12 cellular contexts compared by ENCODE assay signal in the genomic region with DNA sequence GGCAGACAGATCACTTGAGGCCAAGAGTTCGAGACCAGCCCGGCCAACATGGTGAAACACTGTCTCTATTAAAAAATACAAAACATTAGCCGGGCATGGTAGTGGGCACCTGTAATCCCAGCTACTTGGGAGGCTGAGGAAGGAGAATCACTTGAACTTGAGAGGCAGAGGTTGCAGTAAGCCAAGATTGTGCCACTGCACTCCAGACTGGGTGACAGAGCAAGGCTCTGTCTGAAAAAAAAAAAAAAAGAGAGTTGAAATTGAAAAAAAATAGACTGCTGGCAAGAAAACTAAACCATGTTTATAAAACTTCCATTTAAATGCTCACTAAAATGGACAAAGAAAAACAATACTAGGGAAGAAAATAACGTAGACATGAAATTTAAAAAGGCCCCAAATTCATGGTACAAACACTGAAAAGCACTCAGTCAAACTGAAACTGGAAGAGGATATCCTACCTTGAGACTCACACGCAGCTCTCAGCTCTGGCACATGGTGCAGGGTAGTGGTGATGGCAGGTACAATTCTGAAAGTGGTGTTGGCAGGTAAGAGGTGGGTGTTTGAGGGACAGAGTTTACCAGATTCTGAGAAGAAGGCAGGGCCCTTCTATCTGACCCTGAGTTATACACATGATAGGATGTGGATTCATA. TPM values are rescaled to one million over a fixed set of nuclear protein-coding genes. Genes with fewer than 3 reads are reported as not detected.
DNase-seq lines count a peak whose midpoint lies in the region; ATAC-seq lines count a peak whose summit lies in the region.
"Had no signal": no experiment of that assay in that cellular context is flagged by ENCODE, and none has a peak within 500 bp of the region (broad histone marks: within the 10 kb centered on the region; RNA-seq: fewer than 3 reads in every experiment).

No MANE protein-coding gene starts in this region.

- H3K36me3 ChIP-seq in CD8-positive, alpha-beta memory T cell (ENCODE audit: insufficient read depth, low read length), result peaks cover 16% of the 10 kb centered on the region
- H3K36me3 ChIP-seq in muscle layer of colon (ENCODE audit: insufficient read depth, low read length), result peaks cover 32% of the 10 kb centered on the region

- intact Hi-C loops in activated CD4-positive, alpha-beta T cell treated with anti-CD3 and anti-CD28 coated beads, Interleukin-2, amount 10 ng/mL, durations not matched to agents 24 days and 14 days (cut with micrococcal nuclease), result no loop called here
- intact Hi-C loops in left cardiac atrium (cut with DNase I), result no loop called here

- DNase-seq in CD8-positive, alpha-beta memory T cell, result no peak
- DNase-seq in activated CD4-positive, alpha-beta T cell treated with anti-CD3 and anti-CD28 coated beads, Interleukin-2, amount 10 ng/mL, durations not matched to agents 24 days and 14 days, result peak; percentile 86
- DNase-seq in NCI-H2171 (lab: John Stamatoyannopoulos, UW) (no peak), left cardiac atrium (no peak), COLO829 (ENCODE audit: low spot score) (no peak)
- DNase-seq: cortex of kidney had no signal

- H3K4me1 ChIP-seq in CD8-positive, alpha-beta memory T cell (ENCODE audit: insufficient read depth, low read length), result no peaks in the 10 kb centered on the region
- H3K4me1 ChIP-seq in muscle layer of colon (ENCODE audit: insufficient read depth, low read length), result peaks cover 15% of the 10 kb centered on the region

- CTCF ChIA-PET in CD8-positive, alpha-beta memory T cell (lab: Charles Lee), result no interaction called here

- H3K4me3 ChIP-seq in CD8-positive, alpha-beta memory T cell (ENCODE audit: low read length), result no peak overlapping the region
- no peak overlapping the region for H3K4me3 ChIP-seq in muscle layer of colon (ENCODE audit: low read depth in 1 of 2, low read length in 2 of 2)
- H3K4me3 ChIP-seq: BLaER1 treated with 17β-estradiol and CSF1 and Interleukin-3, amounts not matched to agents 10 nM and 100 nM had no signal

- H3K27me3 ChIP-seq in CD8-positive, alpha-beta memory T cell (ENCODE audit: insufficient read depth, low read length, poor library complexity, severe bottlenecking), result no peaks in the 10 kb centered on the region
- no peaks in the 10 kb centered on the region for H3K27me3 ChIP-seq in muscle layer of colon (ENCODE audit: control insufficient read depth in 1 of 2, insufficient read depth in 2 of 2, low read length in 2 of 2)
- H3K27me3 ChIP-seq: BLaER1 treated with 17β-estradiol and CSF1 and Interleukin-3, amounts not matched to agents 10 nM and 100 nM had no signal

- H3K9ac ChIP-seq in muscle layer of colon (ENCODE audit: low read length), result no peak overlapping the region
- H3K9ac ChIP-seq: BLaER1 treated with 17β-estradiol and CSF1 and Interleukin-3, amounts not matched to agents 10 nM and 100 nM had no signal

- no peaks in the 10 kb centered on the region for H3K9me3 ChIP-seq in CD8-positive, alpha-beta memory T cell (ENCODE audit: low read length)
- no peaks in the 10 kb centered on the region for H3K9me3 ChIP-seq in muscle layer of colon (ENCODE audit: low read length)
- H3K9me3 ChIP-seq: BLaER1 treated with 17β-estradiol and CSF1 and Interleukin-3, amounts not matched to agents 10 nM and 100 nM had no signal

- H3K27ac Mint-ChIP-seq in CD8-positive, alpha-beta memory T cell, result peak overlapping the region in 7 of 8 donors; percentile 10 to 91 (median 67)
- H3K27ac Mint-ChIP-seq in activated CD4-positive, alpha-beta T cell treated with anti-CD3 and anti-CD28 coated beads, Interleukin-2, amount 10 ng/mL, durations not matched to agents 24 days and 14 days, result peak overlapping the region; percentile 91

- peaks cover 3 to 32% (median 16%) of the 10 kb centered on the region in 3 donors for H3K36me3 Mint-ChIP-seq in CD8-positive, alpha-beta memory T cell
- peaks cover 30% of the 10 kb centered on the region for H3K36me3 Mint-ChIP-seq in activated CD4-positive, alpha-beta T cell treated with anti-CD3 and anti-CD28 coated beads, Interleukin-2, amount 10 ng/mL, durations not matched to agents 24 days and 14 days (ENCODE audit: low read depth)

- peaks cover 4 to 10% (median 5%) of the 10 kb centered on the region in 3 donors for H3K4me1 Mint-ChIP-seq in CD8-positive, alpha-beta memory T cell
- H3K4me1 Mint-ChIP-seq in activated CD4-positive, alpha-beta T cell treated with anti-CD3 and anti-CD28 coated beads, Interleukin-2, amount 10 ng/mL, durations not matched to agents 24 days and 14 days, result peaks cover 16% of the 10 kb centered on the region

- ATAC-seq in GM21619 (IDR thresholded peaks at IDR 0.05; ENCODE audit: unreplicated experiment) (peak; percentile 74), GM21423 (IDR thresholded peaks at IDR 0.05; ENCODE audit: unreplicated experiment) (no peak), left cardiac atrium (no peak)

- H3K4me3 Mint-ChIP-seq in CD8-positive, alpha-beta memory T cell, result peak overlapping the region in 1 of 7 donors; percentile 3
- H3K4me3 Mint-ChIP-seq in activated CD4-positive, alpha-beta T cell treated with anti-CD3 and anti-CD28 coated beads, Interleukin-2, amount 10 ng/mL, durations not matched to agents 24 days and 14 days, result peak overlapping the region; percentile 35

- H3K27ac ChIP-seq in CD8-positive, alpha-beta memory T cell (ENCODE audit: low read depth, low read length), result no peak overlapping the region
- H3K27ac ChIP-seq in muscle layer of colon (ENCODE audit: low read depth, low read length), result peak overlapping the region; percentile 53
- H3K27ac ChIP-seq: BLaER1 treated with 17β-estradiol and CSF1 and Interleukin-3, amounts not matched to agents 10 nM and 100 nM had no signal

- POLR2A ChIA-PET in CD8-positive, alpha-beta memory T cell (lab: Charles Lee), result no interaction called here

- no peaks in the 10 kb centered on the region for H3K9me3 Mint-ChIP-seq in CD8-positive, alpha-beta memory T cell
- H3K9me3 Mint-ChIP-seq in activated CD4-positive, alpha-beta T cell treated with anti-CD3 and anti-CD28 coated beads, Interleukin-2, amount 10 ng/mL, durations not matched to agents 24 days and 14 days, result no peaks in the 10 kb centered on the region

- H3K27me3 Mint-ChIP-seq in CD8-positive, alpha-beta memory T cell, result no peaks in the 10 kb centered on the region
- H3K27me3 Mint-ChIP-seq in activated CD4-positive, alpha-beta T cell treated with anti-CD3 and anti-CD28 coated beads, Interleukin-2, amount 10 ng/mL, durations not matched to agents 24 days and 14 days, result no peaks in the 10 kb centered on the region

RNA-seq across cellular contexts. Expression of gene CNTROB, which starts 19.3 kb away (rescaled TPM):
- total RNA-seq in CD8-positive, alpha-beta memory T cell, result 10 to 100 TPM; 44.3 to 46.8 TPM
- 12.0 TPM for polyA plus RNA-seq in CD8-positive, alpha-beta memory T cell
- 52.4 and 54.5 TPM in 2 replicates for total RNA-seq in activated CD4-positive, alpha-beta T cell treated with anti-CD3 and anti-CD28 coated beads, Interleukin-2, amount 10 ng/mL, durations not matched to agents 24 days and 14 days
- total RNA-seq in left cardiac atrium, result 10 to 100 TPM; 13.6 to 14.8 TPM

RNA-seq across cellular contexts. Expression of gene TRAPPC1, which starts 19.5 kb away (rescaled TPM):
- total RNA-seq in CD8-positive, alpha-beta memory T cell, result 100 to 1,000 TPM; 158 TPM
- 272 TPM for polyA plus RNA-seq in CD8-positive, alpha-beta memory T cell
- total RNA-seq in activated CD4-positive, alpha-beta T cell treated with anti-CD3 and anti-CD28 coated beads, Interleukin-2, amount 10 ng/mL, durations not matched to agents 24 days and 14 days, result 150 and 159 TPM in 2 replicates
- total RNA-seq in left cardiac atrium, result 100 to 1,000 TPM in 1 of 2 donors, 10 to 100 TPM in 1; 79.6 to 107 TPM

RNA-seq across cellular contexts. Expression of gene KCNAB3, which starts 21.6 kb away (rescaled TPM):
- total RNA-seq in CD8-positive, alpha-beta memory T cell, result 1 to 10 TPM; 5.6 to 6.7 TPM
- polyA plus RNA-seq in CD8-positive, alpha-beta memory T cell, result not detected
- 9.7 and 12.8 TPM in 2 replicates for total RNA-seq in activated CD4-positive, alpha-beta T cell treated with anti-CD3 and anti-CD28 coated beads, Interleukin-2, amount 10 ng/mL, durations not matched to agents 24 days and 14 days
- under 1 TPM; 0.71 to 0.97 TPM for total RNA-seq in left cardiac atrium
- total RNA-seq: M059J had no signal

RNA-seq across cellular contexts. Expression of gene RNF227, which starts 35.2 kb away (rescaled TPM):
- total RNA-seq in CD8-positive, alpha-beta memory T cell, result 1 to 10 TPM; 4.4 to 4.8 TPM
- polyA plus RNA-seq in CD8-positive, alpha-beta memory T cell, result 3.3 TPM
- 6.2 and 6.5 TPM in 2 replicates for total RNA-seq in activated CD4-positive, alpha-beta T cell treated with anti-CD3 and anti-CD28 coated beads, Interleukin-2, amount 10 ng/mL, durations not matched to agents 24 days and 14 days
- 1 to 10 TPM; 1.1 to 1.3 TPM for total RNA-seq in left cardiac atrium

RNA-seq across cellular contexts. Expression of gene GUCY2D, which starts 51.1 kb away (rescaled TPM):
- total RNA-seq in CD8-positive, alpha-beta memory T cell, result not detected
- 0.22 TPM for polyA plus RNA-seq in CD8-positive, alpha-beta memory T cell
- total RNA-seq in activated CD4-positive, alpha-beta T cell treated with anti-CD3 and anti-CD28 coated beads, Interleukin-2, amount 10 ng/mL, durations not matched to agents 24 days and 14 days, result not detected in 2 replicates
- under 1 TPM; 0.10 to 0.38 TPM for total RNA-seq in left cardiac atrium
- total RNA-seq: M059J, osteocyte had no signal
